Comparison of ENCODE assay signal across 8 cellular contexts in genomic region chr17:32350662-32351418, GRCh38. TPM values are rescaled to one million over a fixed set of nuclear protein-coding genes. Genes with fewer than 3 reads are reported as not detected.
DNase-seq lines count a peak whose midpoint lies in the region; TF ChIP-seq lines count a peak whose summit lies in the region.

No MANE protein-coding gene starts in this region.

- H3K4me1 ChIP-seq in Karpas-422 (ENCODE audit: low read length) (peaks cover 27% of the 10 kb centered on the region), ectodermal cell (ENCODE audit: control insufficient read depth, insufficient read depth, low read length) (no peaks in the 10 kb centered on the region)

- peaks cover 42% of the 10 kb centered on the region for H4K20me1 ChIP-seq in Karpas-422 (ENCODE audit: insufficient read depth, low read depth, low read length)

- no peaks in the 10 kb centered on the region for H3K27me3 ChIP-seq in Karpas-422 (ENCODE audit: low read length)
- no peaks in the 10 kb centered on the region for H3K27me3 ChIP-seq in ectodermal cell (ENCODE audit: control insufficient read depth, insufficient read depth, low read length, poor library complexity, severe bottlenecking)

- H3K9me2 ChIP-seq in Karpas-422 (replicated peaks; ENCODE audit: insufficient read depth, low read length), result no peaks in the 10 kb centered on the region

- H3K4me2 ChIP-seq in Karpas-422 (ENCODE audit: low read depth, low read length, poor library complexity, severe bottlenecking), result peak overlapping the region; percentile 94

- TF ChIP-seq CTCF in GM20000 (IDR thresholded peaks at IDR 0.05; ENCODE audit: extremely low read depth, missing control alignments), result no peak

- peak; percentile 49 for DNase-seq in DMS114 treated with DMSO at 0.1 percent for 48 hours (lab: John Stamatoyannopoulos, UW; ENCODE audit: unreplicated experiment)
- DNase-seq in GM20000 (ENCODE audit: low spot score), result peak; percentile 49
- DNase-seq in Karpas-422, result peak; percentile 88
- DNase-seq in T-helper 2 cell, result peak in 4 of 5 experiments; percentile 11 to 76 (median 46)
- peak; percentile 60 for DNase-seq in medulla oblongata (ENCODE audit: extremely low spot score)
- peak; percentile 61 for DNase-seq in stromal cell of bone marrow (ENCODE audit: low read depth)
- no peak for DNase-seq in HK-2 (ENCODE audit: unreplicated experiment)

- WGBS in ectodermal cell, 2 experiments, result 1 to 3% methylated on average over 14 to 18 of the region's 20 CpGs

- peaks cover 67% of the 10 kb centered on the region for H3K79me2 ChIP-seq in Karpas-422 (ENCODE audit: low read length)

- peak overlapping the region; percentile 96 for H3K9ac ChIP-seq in Karpas-422 (ENCODE audit: low read length)

- H2AFZ ChIP-seq in Karpas-422 (ENCODE audit: low read length), result no peak overlapping the region

- H3K27ac ChIP-seq in Karpas-422 (ENCODE audit: low read length) (peak overlapping the region; percentile 84), ectodermal cell (ENCODE audit: insufficient read depth, low read depth, low read length, poor library complexity, severe bottlenecking) (peak overlapping the region; percentile 90)

- H3K9me3 ChIP-seq in Karpas-422 (ENCODE audit: low read length) (no peaks in the 10 kb centered on the region), ectodermal cell (ENCODE audit: control insufficient read depth, low read length) (no peaks in the 10 kb centered on the region)

- peaks cover 33% of the 10 kb centered on the region for H3K36me3 ChIP-seq in Karpas-422 (ENCODE audit: insufficient read depth, low read length)
- H3K36me3 ChIP-seq in ectodermal cell (ENCODE audit: control insufficient read depth, insufficient read depth, low read length), result peaks cover 14% of the 10 kb centered on the region

- peak overlapping the region; percentile 91 for H3K4me3 ChIP-seq in Karpas-422 (ENCODE audit: low read length)
- H3K4me3 ChIP-seq in ectodermal cell (ENCODE audit: insufficient read depth, low read depth, low read length), result peak overlapping the region; percentile 75

RNA-seq across cellular contexts. Expression of gene ZNF207, which starts 0.9 kb away (rescaled TPM):
- 115 and 219 TPM in 2 replicates for total RNA-seq in Karpas-422 (2014; rRNA removed; shearing (Covaris generic); ENCODE audit: low replicate concordance)
- polyA plus RNA-seq in ectodermal cell (2013, experiment 1 of 4), result 291 TPM
- polyA plus RNA-seq in ectodermal cell (2013, experiment 2 of 4), result 274 TPM
- polyA plus RNA-seq in ectodermal cell (2013, experiment 3 of 4), result 225 TPM
- polyA plus RNA-seq in ectodermal cell (2013, experiment 4 of 4), result 270 TPM

RNA-seq across cellular contexts. Expression of gene C17orf75, which starts 8.9 kb away (rescaled TPM):
- total RNA-seq in Karpas-422 (2014; rRNA removed; shearing (Covaris generic); ENCODE audit: low replicate concordance), result 31.3 and 47.9 TPM in 2 replicates
- 60.5 TPM for polyA plus RNA-seq in ectodermal cell (2013, experiment 1 of 4)
- polyA plus RNA-seq in ectodermal cell (2013, experiment 2 of 4), result 69.4 TPM
- polyA plus RNA-seq in ectodermal cell (2013, experiment 3 of 4), result 50.9 TPM
- 56.6 TPM for polyA plus RNA-seq in ectodermal cell (2013, experiment 4 of 4)
